Comparison of ENCODE assay signal across 11 cellular contexts in genomic region chr6:158805698-158806373, GRCh38. TPM values are rescaled to one million over a fixed set of nuclear protein-coding genes. Genes with fewer than 3 reads are reported as not detected.
DNase-seq lines count a peak whose midpoint lies in the region; ATAC-seq lines count a peak whose summit lies in the region.
"Had no signal": no experiment of that assay in that cellular context is flagged by ENCODE, and none has a peak within 500 bp of the region (broad histone marks: within the 10 kb centered on the region; RNA-seq: fewer than 3 reads in every experiment).

No MANE protein-coding gene starts in this region.

- H3K79me2 ChIP-seq in Karpas-422 (ENCODE audit: low read length): peaks cover 95% of the 10 kb centered on the region

- no peaks in the 10 kb centered on the region for H3K9me2 ChIP-seq in Karpas-422 (replicated peaks; ENCODE audit: insufficient read depth, low read length)

- H3K4me1 Mint-ChIP-seq in CD8-positive, alpha-beta memory T cell: peaks cover 92 to 100% (median 100%) of the 10 kb centered on the region in 3 donors
- H3K4me1 Mint-ChIP-seq in activated naive CD8-positive, alpha-beta T cell (ENCODE audit: low read depth): peaks cover 91% of the 10 kb centered on the region
- peaks cover 68 to 80% of the 10 kb centered on the region in 2 donors for H3K4me1 Mint-ChIP-seq in natural killer cell treated with Interleukin-12 subunit alpha and Interleukin-12 subunit beta and Interleukin-15 and Interleukin-18, amount 100 ng/mL, for 72 hours (ENCODE audit: low read depth in 2 of 2)

- H3K4me3 Mint-ChIP-seq in CD8-positive, alpha-beta memory T cell: peak overlapping the region; percentile 57 to 82 (median 68)
- peak overlapping the region; percentile 43 for H3K4me3 Mint-ChIP-seq in activated naive CD8-positive, alpha-beta T cell
- H3K4me3 Mint-ChIP-seq in natural killer cell treated with Interleukin-12 subunit alpha and Interleukin-12 subunit beta and Interleukin-15 and Interleukin-18, amount 100 ng/mL, for 72 hours: no peak overlapping the region

- H3K36me3 ChIP-seq in CD8-positive, alpha-beta memory T cell (ENCODE audit: insufficient read depth, low read length): peaks cover 16% of the 10 kb centered on the region
- peaks cover 12% of the 10 kb centered on the region; the same call in 1 of the 2 replicates for H3K36me3 ChIP-seq in Karpas-422 (ENCODE audit: insufficient read depth, low read length)
- H3K36me3 ChIP-seq: adrenal gland had no signal

- no peak for DNase-seq in CD8-positive, alpha-beta memory T cell
- no peak for DNase-seq in Karpas-422
- no peak for DNase-seq in natural killer cell treated with Interleukin-12 subunit alpha and Interleukin-12 subunit beta and Interleukin-15 and Interleukin-18, amount 100 ng/mL, for 72 hours (ENCODE audit: low spot score)
- no peak for DNase-seq in posterior cingulate gyrus
- DNase-seq: activated CD8-positive, alpha-beta memory T cell treated with anti-CD3 and anti-CD28 coated beads for 24 hours; KBM-7; stimulated activated CD4-positive, alpha-beta T cell treated with anti-CD3 and anti-CD28 coated beads, Interleukin-4, amount 100 ng/mL, for 4 hours had no signal

- H3K27ac ChIP-seq in CD8-positive, alpha-beta memory T cell (ENCODE audit: low read depth, low read length): no peak overlapping the region
- peak overlapping the region; percentile 96 for H3K27ac ChIP-seq in Karpas-422 (ENCODE audit: low read length)

- peaks cover 7 to 82% (median 26%) of the 10 kb centered on the region in 3 donors for H3K36me3 Mint-ChIP-seq in CD8-positive, alpha-beta memory T cell
- peaks cover 33% of the 10 kb centered on the region for H3K36me3 Mint-ChIP-seq in activated naive CD8-positive, alpha-beta T cell
- H3K36me3 Mint-ChIP-seq in natural killer cell treated with Interleukin-12 subunit alpha and Interleukin-12 subunit beta and Interleukin-15 and Interleukin-18, amount 100 ng/mL, for 72 hours: peaks cover 13% of the 10 kb centered on the region

- intact Hi-C loops in posterior cingulate gyrus (cut with DNase I): no loop called here

- H3K9me3 ChIP-seq in CD8-positive, alpha-beta memory T cell (ENCODE audit: low read length): no peaks in the 10 kb centered on the region
- no peaks in the 10 kb centered on the region for H3K9me3 ChIP-seq in Karpas-422 (ENCODE audit: low read length)
- H3K9me3 ChIP-seq: adrenal gland had no signal

- H3K4me3 ChIP-seq in CD8-positive, alpha-beta memory T cell (ENCODE audit: low read length): no peak overlapping the region
- 0 out of 2 replicates have a peak overlapping the region, but pooled peaks have one; percentile 12 for H3K4me3 ChIP-seq in Karpas-422 (ENCODE audit: low read length)
- H3K4me3 ChIP-seq: adrenal gland had no signal

- peaks cover 90% of the 10 kb centered on the region for H3K4me1 ChIP-seq in CD8-positive, alpha-beta memory T cell (ENCODE audit: insufficient read depth, low read length)
- H3K4me1 ChIP-seq in Karpas-422 (ENCODE audit: low read length): peaks cover 96% of the 10 kb centered on the region

- peaks cover 18% of the 10 kb centered on the region for H4K20me1 ChIP-seq in Karpas-422 (ENCODE audit: insufficient read depth, low read depth, low read length)

- no peaks in the 10 kb centered on the region for H3K9me3 Mint-ChIP-seq in CD8-positive, alpha-beta memory T cell
- no peaks in the 10 kb centered on the region for H3K9me3 Mint-ChIP-seq in activated naive CD8-positive, alpha-beta T cell (ENCODE audit: low read depth)
- H3K9me3 Mint-ChIP-seq in natural killer cell treated with Interleukin-12 subunit alpha and Interleukin-12 subunit beta and Interleukin-15 and Interleukin-18, amount 100 ng/mL, for 72 hours: no peaks in the 10 kb centered on the region

- peak overlapping the region; percentile 94 for H3K4me2 ChIP-seq in Karpas-422 (ENCODE audit: low read depth, low read length, poor library complexity, severe bottlenecking)

- H3K27ac Mint-ChIP-seq in CD8-positive, alpha-beta memory T cell: peak overlapping the region; percentile 79 to 91 (median 84)
- peak overlapping the region; percentile 4 for H3K27ac Mint-ChIP-seq in activated naive CD8-positive, alpha-beta T cell
- H3K27ac Mint-ChIP-seq in natural killer cell treated with Interleukin-12 subunit alpha and Interleukin-12 subunit beta and Interleukin-15 and Interleukin-18, amount 100 ng/mL, for 72 hours: peak overlapping the region; percentile 29 to 46

- H2AFZ ChIP-seq in Karpas-422 (ENCODE audit: low read length): no peak overlapping the region

- no peaks in the 10 kb centered on the region for H3K27me3 ChIP-seq in CD8-positive, alpha-beta memory T cell (ENCODE audit: insufficient read depth, low read length, poor library complexity, severe bottlenecking)
- no peaks in the 10 kb centered on the region for H3K27me3 ChIP-seq in Karpas-422 (ENCODE audit: low read length)
- H3K27me3 ChIP-seq: adrenal gland had no signal

- ATAC-seq in natural killer cell treated with Interleukin-12 subunit alpha and Interleukin-12 subunit beta and Interleukin-15 and Interleukin-18, amount 100 ng/mL, for 72 hours: no peak
- no peak for ATAC-seq in HG03095 (IDR thresholded peaks at IDR 0.05; ENCODE audit: unreplicated experiment)
- no peak for ATAC-seq in GM18873 (IDR thresholded peaks at IDR 0.05; ENCODE audit: low FRiP score, unreplicated experiment)

- H3K9ac ChIP-seq in Karpas-422 (ENCODE audit: low read length): peak overlapping the region; percentile 31

- POLR2A ChIA-PET in CD8-positive, alpha-beta memory T cell (lab: Charles Lee): interaction anchor here (0.6 to 5.3 kb wide), 5 partner anchors 11 to 64 kb away, joined by 3 to 68 read pairs (median 6); no protein-coding TSS in a partner anchor

- no peaks in the 10 kb centered on the region for H3K27me3 Mint-ChIP-seq in CD8-positive, alpha-beta memory T cell
- no peaks in the 10 kb centered on the region for H3K27me3 Mint-ChIP-seq in activated naive CD8-positive, alpha-beta T cell
- H3K27me3 Mint-ChIP-seq in natural killer cell treated with Interleukin-12 subunit alpha and Interleukin-12 subunit beta and Interleukin-15 and Interleukin-18, amount 100 ng/mL, for 72 hours: no peaks in the 10 kb centered on the region

- CTCF ChIA-PET in CD8-positive, alpha-beta memory T cell (lab: Charles Lee): no interaction called here

RNA-seq across cellular contexts. Expression of gene EZR, which starts 13.3 kb away (rescaled TPM):
- 100 to 1,000 TPM; 296 to 299 TPM for total RNA-seq in CD8-positive, alpha-beta memory T cell
- 325 TPM for polyA plus RNA-seq in CD8-positive, alpha-beta memory T cell
- 88.5 and 185 TPM in 2 replicates for total RNA-seq in Karpas-422 (2014; rRNA removed; shearing (Covaris generic); ENCODE audit: low replicate concordance)
- 100 to 1,000 TPM in 1 of 2 donors, 10 to 100 TPM in 1; 71.0 to 135 TPM for total RNA-seq in natural killer cell treated with Interleukin-12 subunit alpha and Interleukin-12 subunit beta and Interleukin-15 and Interleukin-18, amount 100 ng/mL, for 72 hours

Comparison
In these comparisons a context has a peak if more than half of its experiments do, and no peak if none do; other contexts are left out.
1. H3K27ac Mint-ChIP-seq: peak in every context shown above with its lines; median percentile 84 in CD8-positive, alpha-beta memory T cell; 38 in natural killer cell treated with Interleukin-12 subunit alpha and Interleukin-12 subunit beta and Interleukin-15 and Interleukin-18, amount 100 ng/mL, for 72 hours; 4 in activated naive CD8-positive, alpha-beta T cell.